Comparison of ENCODE assay signal across 10 cellular contexts in the genomic region with DNA sequence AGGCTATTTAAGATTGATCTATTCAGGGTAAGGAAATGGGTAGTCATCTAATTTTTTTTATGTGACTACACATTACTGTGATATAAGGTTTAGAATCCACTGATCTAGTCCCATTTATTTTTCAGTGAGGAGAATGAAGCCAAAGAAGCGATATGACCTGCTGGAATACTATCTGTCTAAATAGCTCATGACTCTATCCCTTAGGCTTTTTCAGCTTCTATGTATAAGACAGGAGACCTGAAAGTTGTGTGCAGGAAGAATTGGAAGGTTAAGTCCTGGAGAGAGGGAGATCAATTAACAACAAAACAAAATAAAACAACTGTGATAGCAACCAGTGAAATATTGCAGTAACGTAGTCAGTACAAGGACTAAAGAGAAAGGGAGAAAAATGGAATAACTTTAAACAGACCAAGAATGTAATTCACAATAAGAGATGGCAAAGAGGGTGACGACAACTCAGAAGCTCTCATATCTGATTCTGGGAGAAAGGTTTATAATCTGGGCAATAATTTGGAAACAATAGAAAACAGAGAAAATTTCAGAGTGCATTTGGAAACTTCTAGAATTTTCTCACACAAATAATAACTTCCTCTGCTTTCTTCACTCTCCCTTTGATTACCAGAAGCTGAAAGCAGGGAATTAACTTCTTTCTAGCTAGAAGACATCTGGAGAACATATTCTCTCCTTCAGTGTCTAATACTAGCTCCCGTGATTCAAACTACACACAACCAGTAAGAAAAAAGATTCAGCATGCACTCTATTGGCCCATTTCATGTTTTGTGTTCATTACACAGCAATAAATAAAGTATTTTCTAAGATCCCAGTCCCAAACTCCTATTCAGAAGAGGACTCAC. TPM values are rescaled to one million over a fixed set of nuclear protein-coding genes. Genes with fewer than 3 reads are reported as not detected.
A peak's percentile ranks its signal among the peaks of the same experiment; 100 is the strongest.
DNase-seq lines count a peak whose midpoint lies in the region; ATAC-seq and TF ChIP-seq lines count a peak whose summit lies in the region.
"Had no signal": no experiment of that assay in that cellular context is flagged by ENCODE, and none has a peak within 500 bp of the region (broad histone marks: within the 10 kb centered on the region; RNA-seq: fewer than 3 reads in every experiment).

No MANE protein-coding gene starts in this region.

- H3K36me3 ChIP-seq in Peyer's patch (no peaks in the 10 kb centered on the region), tibial nerve (no peaks in the 10 kb centered on the region)

- peak overlapping the region; percentile 81 for H3K4me3 Mint-ChIP-seq in activated CD4-positive, alpha-beta T cell treated with anti-CD3 and anti-CD28 coated beads, Interleukin-2, amount 10 ng/mL, durations not matched to agents 24 days and 14 days

- ATAC-seq in left ventricle myocardium superior, result peak; percentile 41

- WGBS in tibial nerve, 2 donors, result 8 to 10% methylated on average over 4 of the region's 4 CpGs

- peaks cover 0 to 18% (median 0%) of the 10 kb centered on the region in 4 donors for H3K4me1 ChIP-seq in Peyer's patch
- H3K4me1 ChIP-seq in tibial nerve, result peaks cover 0 to 36% (median 12%) of the 10 kb centered on the region in 4 donors

- H3K27ac ChIP-seq in Peyer's patch, result peak overlapping the region; percentile 35 to 78 (median 66)
- peak overlapping the region; percentile 75 to 87 (median 80) for H3K27ac ChIP-seq in tibial nerve

- no peak for TF ChIP-seq CTCF in Peyer's patch (IDR thresholded peaks at IDR 0.05)
- TF ChIP-seq CTCF in tibial nerve (IDR thresholded peaks at IDR 0.05), result no peak

- peaks cover 1% of the 10 kb centered on the region for H3K36me3 Mint-ChIP-seq in activated CD4-positive, alpha-beta T cell treated with anti-CD3 and anti-CD28 coated beads, Interleukin-2, amount 10 ng/mL, durations not matched to agents 24 days and 14 days (ENCODE audit: low read depth)

- no peak for DNase-seq in activated CD4-positive, alpha-beta T cell treated with anti-CD3 and anti-CD28 coated beads, Interleukin-2, amount 10 ng/mL, durations not matched to agents 24 days and 14 days
- no peak for DNase-seq in activated CD4-positive, alpha-beta T cell treated with anti-CD3 and anti-CD28 coated beads, Interleukin-2, amount 50 U/mL, for 48 hours
- DNase-seq in Peyer's patch (no peak), left ventricle myocardium superior (no peak), tibial nerve (ENCODE audit: low spot score in 2 of 2) (no peak), OCI-M2 (lab: John Stamatoyannopoulos, UW; ENCODE audit: unreplicated experiment) (no peak), NK-92 (lab: John Stamatoyannopoulos, UW; ENCODE audit: unreplicated experiment) (no peak), putamen (ENCODE audit: low spot score) (no peak)

- intact Hi-C loops in activated CD4-positive, alpha-beta T cell treated with anti-CD3 and anti-CD28 coated beads, Interleukin-2, amount 10 ng/mL, durations not matched to agents 24 days and 14 days (cut with micrococcal nuclease), result loop anchor here (5.0 kb wide), 1 partner anchor 50 kb away; the partner anchor contains the start of gene CASP4
- intact Hi-C loops in left ventricle myocardium superior (cut with micrococcal nuclease), result no loop called here

- H3K4me3 ChIP-seq in Peyer's patch (peak overlapping the region; percentile 31 to 54 (median 40)), tibial nerve (peak overlapping the region; percentile 32 to 53 (median 42))

- H3K27ac Mint-ChIP-seq in activated CD4-positive, alpha-beta T cell treated with anti-CD3 and anti-CD28 coated beads, Interleukin-2, amount 10 ng/mL, durations not matched to agents 24 days and 14 days, result peak overlapping the region; percentile 79

- H3K9me3 Mint-ChIP-seq in activated CD4-positive, alpha-beta T cell treated with anti-CD3 and anti-CD28 coated beads, Interleukin-2, amount 10 ng/mL, durations not matched to agents 24 days and 14 days, result peaks cover 6% of the 10 kb centered on the region

- no peaks in the 10 kb centered on the region for H3K27me3 Mint-ChIP-seq in activated CD4-positive, alpha-beta T cell treated with anti-CD3 and anti-CD28 coated beads, Interleukin-2, amount 10 ng/mL, durations not matched to agents 24 days and 14 days

- peak in 1 of 2 donors; percentile 25 for TF ChIP-seq POLR2A in Peyer's patch (IDR thresholded peaks at IDR 0.05)
- TF ChIP-seq POLR2A in tibial nerve (IDR thresholded peaks at IDR 0.05), result no peak

- no peaks in the 10 kb centered on the region for H3K27me3 ChIP-seq in Peyer's patch
- no peaks in the 10 kb centered on the region for H3K27me3 ChIP-seq in tibial nerve

- no peaks in the 10 kb centered on the region for H3K9me3 ChIP-seq in Peyer's patch
- no peaks in the 10 kb centered on the region for H3K9me3 ChIP-seq in tibial nerve

- no peak for TF ChIP-seq EP300 in tibial nerve (IDR thresholded peaks at IDR 0.05)

- H3K4me1 Mint-ChIP-seq in activated CD4-positive, alpha-beta T cell treated with anti-CD3 and anti-CD28 coated beads, Interleukin-2, amount 10 ng/mL, durations not matched to agents 24 days and 14 days, result peaks cover 36% of the 10 kb centered on the region

RNA-seq across cellular contexts. Expression of gene CASP12, which starts 19.2 kb away (rescaled TPM):
- total RNA-seq in activated CD4-positive, alpha-beta T cell treated with anti-CD3 and anti-CD28 coated beads, Interleukin-2, amount 10 ng/mL, durations not matched to agents 24 days and 14 days, result not detected in 2 replicates
- total RNA-seq in Peyer's patch (1 to 10 TPM in 1 of 4 donors, not detected in 3; 1.3 TPM), left ventricle myocardium superior (not detected), tibial nerve (1 to 10 TPM in 3 of 4 donors, not detected in 1; 1.7 to 2.3 (median 2.2) TPM)
- total RNA-seq: activated CD8-positive, alpha-beta memory T cell treated with anti-CD3 and anti-CD28 coated beads for 36 hours; Daoy had no signal

RNA-seq across cellular contexts. Expression of gene CASP4, which starts 50.9 kb away (rescaled TPM):
- total RNA-seq in activated CD4-positive, alpha-beta T cell treated with anti-CD3 and anti-CD28 coated beads, Interleukin-2, amount 10 ng/mL, durations not matched to agents 24 days and 14 days, result 25.0 and 29.2 TPM in 2 replicates
- total RNA-seq in Peyer's patch (100 to 1,000 TPM; 108 to 136 (median 123) TPM), left ventricle myocardium superior (12.1 TPM), tibial nerve (100 to 1,000 TPM in 1 of 4 donors, 10 to 100 TPM in 3; 60.7 to 105 (median 85.4) TPM)
